Comparison of ENCODE assay signal across 7 cellular contexts in genomic region chr20:41643504-41643938, GRCh38. TPM values are rescaled to one million over a fixed set of nuclear protein-coding genes. Genes with fewer than 3 reads are reported as not detected.
A peak's percentile ranks its signal among the peaks of the same experiment; 100 is the strongest.
DNase-seq lines count a peak whose midpoint lies in the region; ATAC-seq and TF ChIP-seq lines count a peak whose summit lies in the region.

No MANE protein-coding gene starts in this region.

- no peaks in the 10 kb centered on the region for H3K9me3 ChIP-seq in T-helper 17 cell (ENCODE audit: control insufficient read depth, low read length, poor library complexity, severe bottlenecking)

- DNase-seq in HK-2 (ENCODE audit: unreplicated experiment) (peak; percentile 41), NCI-H774 (lab: John Stamatoyannopoulos, UW) (peak; percentile 85), erythroblast (lab: John Stamatoyannopoulos, UW) (peak; percentile 73 to 77), T-helper 17 cell (no peak)
- no peak for DNase-seq in stimulated activated effector memory CD8-positive, alpha-beta T cell treated with anti-CD3 and anti-CD28 coated beads, Interleukin-12 subunit alpha, Interleukin-12 subunit beta, amount 100 ng/mL, for 72 hours (ENCODE audit: low spot score in 2 of 2)
- DNase-seq in activated naive CD8-positive, alpha-beta T cell treated with anti-CD3 and anti-CD28 coated beads for 36 hours: no peak

- H3K4me1 Mint-ChIP-seq in stimulated activated effector memory CD8-positive, alpha-beta T cell treated with anti-CD3 and anti-CD28 coated beads, Interleukin-12 subunit alpha, Interleukin-12 subunit beta, amount 100 ng/mL, for 72 hours: peaks cover 6% of the 10 kb centered on the region
- no peaks in the 10 kb centered on the region for H3K4me1 Mint-ChIP-seq in activated naive CD8-positive, alpha-beta T cell treated with anti-CD3 and anti-CD28 coated beads for 36 hours
- H3K4me1 Mint-ChIP-seq in T-helper 17 cell: peaks cover 6% of the 10 kb centered on the region

- H3K4me3 Mint-ChIP-seq in stimulated activated effector memory CD8-positive, alpha-beta T cell treated with anti-CD3 and anti-CD28 coated beads, Interleukin-12 subunit alpha, Interleukin-12 subunit beta, amount 100 ng/mL, for 72 hours: no peak overlapping the region
- H3K4me3 Mint-ChIP-seq in activated naive CD8-positive, alpha-beta T cell treated with anti-CD3 and anti-CD28 coated beads for 36 hours: no peak overlapping the region
- no peak overlapping the region for H3K4me3 Mint-ChIP-seq in T-helper 17 cell

- no peaks in the 10 kb centered on the region for H3K36me3 Mint-ChIP-seq in stimulated activated effector memory CD8-positive, alpha-beta T cell treated with anti-CD3 and anti-CD28 coated beads, Interleukin-12 subunit alpha, Interleukin-12 subunit beta, amount 100 ng/mL, for 72 hours
- H3K36me3 Mint-ChIP-seq in activated naive CD8-positive, alpha-beta T cell treated with anti-CD3 and anti-CD28 coated beads for 36 hours: no peaks in the 10 kb centered on the region
- H3K36me3 Mint-ChIP-seq in T-helper 17 cell (ENCODE audit: low read depth): peaks cover 9% of the 10 kb centered on the region

- ATAC-seq in stimulated activated effector memory CD8-positive, alpha-beta T cell treated with anti-CD3 and anti-CD28 coated beads, Interleukin-12 subunit alpha, Interleukin-12 subunit beta, amount 100 ng/mL, for 72 hours: peak; percentile 8
- ATAC-seq in T-helper 17 cell (no peak), GM21786 (IDR thresholded peaks at IDR 0.05; ENCODE audit: unreplicated experiment) (no peak)

- H3K27me3 Mint-ChIP-seq in activated naive CD8-positive, alpha-beta T cell treated with anti-CD3 and anti-CD28 coated beads for 36 hours: peaks cover 4% of the 10 kb centered on the region
- peaks cover 47% of the 10 kb centered on the region for H3K27me3 Mint-ChIP-seq in T-helper 17 cell

- no peak overlapping the region for H3K27ac Mint-ChIP-seq in stimulated activated effector memory CD8-positive, alpha-beta T cell treated with anti-CD3 and anti-CD28 coated beads, Interleukin-12 subunit alpha, Interleukin-12 subunit beta, amount 100 ng/mL, for 72 hours
- no peak overlapping the region for H3K27ac Mint-ChIP-seq in activated naive CD8-positive, alpha-beta T cell treated with anti-CD3 and anti-CD28 coated beads for 36 hours
- H3K27ac Mint-ChIP-seq in T-helper 17 cell: no peak overlapping the region

- TF ChIP-seq POLR2A in erythroblast (IDR thresholded peaks at IDR 0.05; ENCODE audit: low read length): no peak

- H3K9me3 Mint-ChIP-seq in stimulated activated effector memory CD8-positive, alpha-beta T cell treated with anti-CD3 and anti-CD28 coated beads, Interleukin-12 subunit alpha, Interleukin-12 subunit beta, amount 100 ng/mL, for 72 hours: no peaks in the 10 kb centered on the region
- no peaks in the 10 kb centered on the region for H3K9me3 Mint-ChIP-seq in activated naive CD8-positive, alpha-beta T cell treated with anti-CD3 and anti-CD28 coated beads for 36 hours

RNA-seq across cellular contexts. Expression of gene CHD6, which starts 25.3 kb away (rescaled TPM):
- 10 to 100 TPM; 18.4 to 19.5 TPM for total RNA-seq in activated naive CD8-positive, alpha-beta T cell treated with anti-CD3 and anti-CD28 coated beads for 36 hours
- total RNA-seq in T-helper 17 cell: 10 to 100 TPM; 83.3 to 87.0 TPM

Comparison
In these comparisons a context has a peak if more than half of its experiments do, and no peak if none do; other contexts are left out.
1. DNase-seq: peak in HK-2 (single experiment), NCI-H774 (single experiment) and erythroblast (2 of 2); none in stimulated activated effector memory CD8-positive, alpha-beta T cell treated with anti-CD3 and anti-CD28 coated beads, Interleukin-12 subunit alpha, Interleukin-12 subunit beta, amount 100 ng/mL, for 72 hours (0 of 2), activated naive CD8-positive, alpha-beta T cell treated with anti-CD3 and anti-CD28 coated beads for 36 hours (single experiment) and T-helper 17 cell (0 of 3).
2. RNA of gene CHD6, which starts 25.3 kb away (total RNA-seq): 83.3 to 87.0 TPM in T-helper 17 cell; 18.4 to 19.5 TPM in activated naive CD8-positive, alpha-beta T cell treated with anti-CD3 and anti-CD28 coated beads for 36 hours; every median in the first group is over 4 times any median in the second.